In genomic region chr15:43376017-43376705, GRCh38 we compare ENCODE assay signal across 1 cellular context.
A peak's percentile ranks its signal among the peaks of the same experiment; 100 is the strongest.
TF ChIP-seq lines count a peak whose summit lies in the region.

No MANE protein-coding gene starts in this region.

TF ChIP-seq in K562, 482 proteins besides CTCF, POLR2A, EP300 and RAD21:
- TF ChIP-seq ZC3H4 (CRISPR knock-in tag; IDR thresholded peaks at IDR 0.05; ENCODE audit: borderline replicate concordance) (no peak), ZNF174 (CRISPR knock-in tag; IDR thresholded peaks at IDR 0.05) (no peak), DDX20 (tag; IDR thresholded peaks at IDR 0.05; ENCODE audit: low read depth) (no peak), MLX (CRISPR knock-in tag; conservative IDR thresholded peaks at IDR 0.05) (no peak), TAF1 (IDR thresholded peaks at IDR 0.05; ENCODE audit: control insufficient read depth, extremely low read depth, insufficient read depth, low read length, severe bottlenecking) (no peak), RBM25 (IDR thresholded peaks at IDR 0.05; ENCODE audit: low read depth, low read length, severe bottlenecking) (no peak), CTBP1 (IDR thresholded peaks at IDR 0.05; ENCODE audit: borderline replicate concordance) (no peak), ZNF354B (CRISPR knock-in tag; IDR thresholded peaks at IDR 0.05) (no peak), SMC3 (conservative IDR thresholded peaks at IDR 0.05; ENCODE audit: insufficient read depth, low read depth, low read length) (0 out of 2 replicates have a peak, but pooled peaks have one; percentile 7), SUPT5H (IDR thresholded peaks at IDR 0.05) (no peak), ZFX (CRISPR knock-in tag; IDR thresholded peaks at IDR 0.05) (no peak)
- TF ChIP-seq, protein P1, sequence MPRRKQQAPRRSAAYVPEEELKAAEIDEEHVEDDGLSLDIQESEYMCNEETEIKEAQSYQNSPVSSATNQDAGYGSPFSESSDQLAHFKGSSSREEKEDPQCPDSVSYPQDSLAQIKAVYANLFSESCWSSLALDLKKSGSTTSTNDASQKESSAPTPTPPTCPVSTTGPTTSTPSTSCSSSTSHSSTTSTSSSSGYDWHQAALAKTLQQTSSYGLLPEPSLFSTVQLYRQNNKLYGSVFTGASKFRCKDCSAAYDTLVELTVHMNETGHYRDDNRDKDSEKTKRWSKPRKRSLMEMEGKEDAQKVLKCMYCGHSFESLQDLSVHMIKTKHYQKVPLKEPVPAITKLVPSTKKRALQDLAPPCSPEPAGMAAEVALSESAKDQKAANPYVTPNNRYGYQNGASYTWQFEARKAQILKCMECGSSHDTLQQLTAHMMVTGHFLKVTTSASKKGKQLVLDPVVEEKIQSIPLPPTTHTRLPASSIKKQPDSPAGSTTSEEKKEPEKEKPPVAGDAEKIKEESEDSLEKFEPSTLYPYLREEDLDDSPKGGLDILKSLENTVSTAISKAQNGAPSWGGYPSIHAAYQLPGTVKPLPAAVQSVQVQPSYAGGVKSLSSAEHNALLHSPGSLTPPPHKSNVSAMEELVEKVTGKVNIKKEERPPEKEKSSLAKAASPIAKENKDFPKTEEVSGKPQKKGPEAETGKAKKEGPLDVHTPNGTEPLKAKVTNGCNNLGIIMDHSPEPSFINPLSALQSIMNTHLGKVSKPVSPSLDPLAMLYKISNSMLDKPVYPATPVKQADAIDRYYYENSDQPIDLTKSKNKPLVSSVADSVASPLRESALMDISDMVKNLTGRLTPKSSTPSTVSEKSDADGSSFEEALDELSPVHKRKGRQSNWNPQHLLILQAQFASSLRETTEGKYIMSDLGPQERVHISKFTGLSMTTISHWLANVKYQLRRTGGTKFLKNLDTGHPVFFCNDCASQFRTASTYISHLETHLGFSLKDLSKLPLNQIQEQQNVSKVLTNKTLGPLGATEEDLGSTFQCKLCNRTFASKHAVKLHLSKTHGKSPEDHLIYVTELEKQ (CRISPR knock-in tag; IDR thresholded peaks at IDR 0.05), result no peak
- TF ChIP-seq, protein P2, sequence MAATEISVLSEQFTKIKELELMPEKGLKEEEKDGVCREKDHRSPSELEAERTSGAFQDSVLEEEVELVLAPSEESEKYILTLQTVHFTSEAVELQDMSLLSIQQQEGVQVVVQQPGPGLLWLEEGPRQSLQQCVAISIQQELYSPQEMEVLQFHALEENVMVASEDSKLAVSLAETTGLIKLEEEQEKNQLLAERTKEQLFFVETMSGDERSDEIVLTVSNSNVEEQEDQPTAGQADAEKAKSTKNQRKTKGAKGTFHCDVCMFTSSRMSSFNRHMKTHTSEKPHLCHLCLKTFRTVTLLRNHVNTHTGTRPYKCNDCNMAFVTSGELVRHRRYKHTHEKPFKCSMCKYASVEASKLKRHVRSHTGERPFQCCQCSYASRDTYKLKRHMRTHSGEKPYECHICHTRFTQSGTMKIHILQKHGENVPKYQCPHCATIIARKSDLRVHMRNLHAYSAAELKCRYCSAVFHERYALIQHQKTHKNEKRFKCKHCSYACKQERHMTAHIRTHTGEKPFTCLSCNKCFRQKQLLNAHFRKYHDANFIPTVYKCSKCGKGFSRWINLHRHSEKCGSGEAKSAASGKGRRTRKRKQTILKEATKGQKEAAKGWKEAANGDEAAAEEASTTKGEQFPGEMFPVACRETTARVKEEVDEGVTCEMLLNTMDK (IDR thresholded peaks at IDR 0.05; ENCODE audit: borderline replicate concordance, insufficient read depth, low read depth, low read length, poor library complexity, severe bottlenecking), result peak; percentile 22
- TF ChIP-seq, protein P3, sequence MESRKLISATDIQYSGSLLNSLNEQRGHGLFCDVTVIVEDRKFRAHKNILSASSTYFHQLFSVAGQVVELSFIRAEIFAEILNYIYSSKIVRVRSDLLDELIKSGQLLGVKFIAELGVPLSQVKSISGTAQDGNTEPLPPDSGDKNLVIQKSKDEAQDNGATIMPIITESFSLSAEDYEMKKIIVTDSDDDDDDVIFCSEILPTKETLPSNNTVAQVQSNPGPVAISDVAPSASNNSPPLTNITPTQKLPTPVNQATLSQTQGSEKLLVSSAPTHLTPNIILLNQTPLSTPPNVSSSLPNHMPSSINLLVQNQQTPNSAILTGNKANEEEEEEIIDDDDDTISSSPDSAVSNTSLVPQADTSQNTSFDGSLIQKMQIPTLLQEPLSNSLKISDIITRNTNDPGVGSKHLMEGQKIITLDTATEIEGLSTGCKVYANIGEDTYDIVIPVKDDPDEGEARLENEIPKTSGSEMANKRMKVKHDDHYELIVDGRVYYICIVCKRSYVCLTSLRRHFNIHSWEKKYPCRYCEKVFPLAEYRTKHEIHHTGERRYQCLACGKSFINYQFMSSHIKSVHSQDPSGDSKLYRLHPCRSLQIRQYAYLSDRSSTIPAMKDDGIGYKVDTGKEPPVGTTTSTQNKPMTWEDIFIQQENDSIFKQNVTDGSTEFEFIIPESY (CRISPR knock-in tag; IDR thresholded peaks at IDR 0.05), result peak; percentile 33; the same call in 1 of the 2 replicates
TF ChIP-seq in K562: peak in this region for 3.
